ENCODE assay signal across 21 cellular contexts in the genomic region with DNA sequence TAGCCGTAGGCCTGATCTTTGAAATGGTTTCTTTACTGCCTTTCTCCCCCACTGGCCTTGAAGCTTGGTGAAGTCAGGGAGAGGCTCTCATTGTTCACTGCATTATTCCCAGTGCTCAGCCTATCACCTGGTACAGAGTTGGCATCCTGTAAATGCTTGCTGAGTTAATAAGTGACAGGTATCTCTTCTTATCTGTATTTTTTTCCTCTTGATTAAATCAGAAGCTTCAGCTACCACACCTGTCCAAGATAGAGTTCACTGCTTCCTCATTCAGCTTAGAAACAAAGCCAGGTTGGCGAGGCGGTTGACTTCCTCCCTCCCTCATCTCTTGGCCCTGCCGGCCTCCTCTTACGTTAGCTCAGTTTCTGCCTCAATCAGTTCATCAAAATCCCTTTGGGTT.
DNase-seq lines count a peak whose midpoint lies in the region; ATAC-seq, FAIRE-seq and TF ChIP-seq lines count a peak whose summit lies in the region.
"Had no signal": no experiment of that assay in that cellular context is flagged by ENCODE, and none has a peak within 500 bp of the region (broad histone marks: within the 10 kb centered on the region; RNA-seq: fewer than 3 reads in every experiment).

No MANE protein-coding gene starts in this region.

- ATAC-seq in A549, result peak; percentile 45 to 79; a peak in 4 of 6 replicates
- ATAC-seq: CD8-positive, alpha-beta T cell; natural killer cell; psoas muscle had no signal

- peak overlapping the region in 1 of 2 experiments; percentile 66; a peak in 4 of 6 replicates for H3K27ac ChIP-seq in A549
- H3K27ac ChIP-seq in VCaP, result peak overlapping the region; percentile 96
- no peak overlapping the region for H3K27ac ChIP-seq in ascending aorta
- H3K27ac ChIP-seq: psoas muscle, thoracic aorta had no signal

- no peak for TF ChIP-seq POLR2A in A549 (IDR thresholded peaks at IDR 0.05; ENCODE audit: low read length)

- no peak overlapping the region for H3K4me3 ChIP-seq in A549
- H3K4me3 ChIP-seq in MG63, result no peak overlapping the region
- no peak overlapping the region for H3K4me3 ChIP-seq in ascending aorta
- H3K4me3 ChIP-seq: lung, psoas muscle, thoracic aorta had no signal

- FAIRE-seq in A549 (lab: Jason Lieb, UNC), result peak; percentile 95
- FAIRE-seq: RCC 7860 had no signal

- TF ChIP-seq CTCF in A549 (IDR thresholded peaks at IDR 0.05) (no peak), VCaP (conservative IDR thresholded peaks at IDR 0.05) (no peak), ascending aorta (IDR thresholded peaks at IDR 0.05) (no peak)

- DNase-seq in A549 (ENCODE audit: low read depth in 1 of 2, low spot score in 1 of 2), result peak; percentile 43 to 70
- DNase-seq in KBM-7, result peak; percentile 48
- peak; percentile 72 for DNase-seq in mucosa of gallbladder (ENCODE audit: low spot score)
- no peak for DNase-seq in superior temporal gyrus (ENCODE audit: extremely low spot score)
- no peak for DNase-seq in MG63
- DNase-seq in ascending aorta (ENCODE audit: low spot score in 2 of 2), result no peak
- no peak for DNase-seq in stimulated activated CD4-positive, alpha-beta T cell treated with anti-CD3 and anti-CD28 coated beads, Interleukin-15, amount 100 ng/mL, for 24 hours
- DNase-seq: activated CD4-positive, alpha-beta T cell treated with anti-CD3 and anti-CD28 coated beads, Interleukin-2, amount 10 ng/mL, durations not matched to agents 7 days and 5 days; anterior cingulate cortex; CD8-positive, alpha-beta T cell; H9; IMR-90; natural killer cell; NCI-H1092 treated with DMSO at 0.1 percent for 48 hours; NCI-H82; psoas muscle; SK-N-SH had no signal

- in situ Hi-C loops in KBM-7 (cut with MboI; ENCODE audit: low pct_unique_long_range_greater_than_20kb, low sequenced_read_pairs), result no loop called here

- intact Hi-C loops in ascending aorta (cut with DNase I), result no loop called here

- peak overlapping the region; percentile 23 for H3K4me2 ChIP-seq in A549
- H3K4me2 ChIP-seq: SK-N-SH had no signal

- H3K4me1 ChIP-seq in A549, result peaks cover 17% of the 10 kb centered on the region
- H3K4me1 ChIP-seq in ascending aorta, result no peaks in the 10 kb centered on the region
- H3K4me1 ChIP-seq: psoas muscle had no signal

- H3K36me3 ChIP-seq in MG63 (no peaks in the 10 kb centered on the region), ascending aorta (no peaks in the 10 kb centered on the region)
- H3K36me3 ChIP-seq: thoracic aorta had no signal

- H3K9me3 ChIP-seq in A549 (peaks cover under 1% of the 10 kb centered on the region; the same call in 1 of the 3 replicates), MG63 (no peaks in the 10 kb centered on the region), ascending aorta (no peaks in the 10 kb centered on the region)
- H3K9me3 ChIP-seq: psoas muscle, SK-N-SH, thoracic aorta had no signal

- TF ChIP-seq EP300 in A549 (IDR thresholded peaks at IDR 0.05), result no peak

- no peaks in the 10 kb centered on the region for H3K27me3 ChIP-seq in MG63
- H3K27me3 ChIP-seq in ascending aorta, result no peaks in the 10 kb centered on the region

- POLR2A ChIA-PET in A549 (lab: Yijun Ruan, JAX), result interaction anchor here (0.7 to 1.4 kb wide), 2 partner anchors 28 to 175 kb away, joined by 3 to 4 read pairs; no protein-coding TSS in a partner anchor

- no peak for TF ChIP-seq RAD21 in A549 (conservative IDR thresholded peaks at IDR 0.05 in 1 of 2, IDR thresholded peaks at IDR 0.05 in 1 of 2)

- WGBS in A549 (ENCODE audit: missing lambda C conversion rate), result 53% methylated on average over 5 of the region's 5 CpGs

- CTCF ChIA-PET in A549 (lab: Yijun Ruan, JAX), result interaction anchor here (0.9 to 2.7 kb wide), 7 partner anchors 11 to 347 kb away, joined by 3 to 17 read pairs (median 5); no protein-coding TSS in a partner anchor

TF ChIP-seq in A549, 52 proteins besides CTCF, POLR2A, EP300 and RAD21:
- no peak for TF ChIP-seq HOXA7 (CRISPR knock-in tag; IDR thresholded peaks at IDR 0.05)
- TF ChIP-seq MAFK (IDR thresholded peaks at IDR 0.05; ENCODE audit: partially characterized antibody), result no peak
- no peak for TF ChIP-seq HOXB5 (CRISPR knock-in tag; IDR thresholded peaks at IDR 0.05)
- TF ChIP-seq, protein P1, sequence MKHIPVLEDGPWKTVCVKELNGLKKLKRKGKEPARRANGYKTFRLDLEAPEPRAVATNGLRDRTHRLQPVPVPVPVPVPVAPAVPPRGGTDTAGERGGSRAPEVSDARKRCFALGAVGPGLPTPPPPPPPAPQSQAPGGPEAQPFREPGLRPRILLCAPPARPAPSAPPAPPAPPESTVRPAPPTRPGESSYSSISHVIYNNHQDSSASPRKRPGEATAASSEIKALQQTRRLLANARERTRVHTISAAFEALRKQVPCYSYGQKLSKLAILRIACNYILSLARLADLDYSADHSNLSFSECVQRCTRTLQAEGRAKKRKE (CRISPR knock-in tag; IDR thresholded peaks at IDR 0.05; ENCODE audit: low read depth), result no peak
- peak; percentile 75 for TF ChIP-seq GATA3 (IDR thresholded peaks at IDR 0.05; ENCODE audit: borderline replicate concordance)

Comparison
In these comparisons a context has a peak if more than half of its experiments do, and no peak if none do; other contexts are left out.
1. DNase-seq: peak in A549 (2 of 2), KBM-7 (single experiment) and mucosa of gallbladder (single experiment); none in superior temporal gyrus (single experiment), MG63 (single experiment), ascending aorta (0 of 2) and stimulated activated CD4-positive, alpha-beta T cell treated with anti-CD3 and anti-CD28 coated beads, Interleukin-15, amount 100 ng/mL, for 24 hours (single experiment).